Comparison of ENCODE assay signal across 11 cellular contexts in the genomic region with DNA sequence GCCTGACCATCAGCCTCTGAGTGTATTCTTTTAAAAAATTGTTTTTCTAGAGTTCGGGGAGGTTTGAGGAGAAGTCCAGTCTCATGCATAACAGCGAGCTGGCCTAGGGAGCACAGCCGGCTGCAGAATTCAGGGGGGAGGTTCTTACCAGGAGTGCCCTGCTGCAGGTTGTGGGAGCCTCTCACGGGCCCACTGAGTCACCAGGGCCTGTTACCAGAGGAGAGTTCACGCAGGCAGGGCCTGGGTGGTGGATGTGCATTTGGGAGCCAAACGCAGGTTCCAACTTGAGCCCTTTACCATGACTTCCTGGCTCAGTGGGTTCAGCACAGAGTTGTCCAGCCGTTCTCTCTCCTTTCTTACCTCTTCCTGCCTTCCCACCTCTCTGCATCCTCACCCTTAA. TPM values are rescaled to one million over a fixed set of nuclear protein-coding genes. Genes with fewer than 3 reads are reported as not detected.
A peak's percentile ranks its signal among the peaks of the same experiment; 100 is the strongest.
DNase-seq lines count a peak whose midpoint lies in the region; ATAC-seq and TF ChIP-seq lines count a peak whose summit lies in the region.
"Had no signal": no experiment of that assay in that cellular context is flagged by ENCODE, and none has a peak within 500 bp of the region (broad histone marks: within the 10 kb centered on the region; RNA-seq: fewer than 3 reads in every experiment).

No MANE protein-coding gene starts in this region.

- no peaks in the 10 kb centered on the region for H3K36me3 Mint-ChIP-seq in CD8-positive, alpha-beta T cell

- H3K4me1 ChIP-seq in HUES6 (ENCODE audit: control insufficient read depth, insufficient read depth, low read length) (peaks cover 82% of the 10 kb centered on the region), mammary epithelial cell (ENCODE audit: insufficient read depth, low read length) (peaks cover 71% of the 10 kb centered on the region)
- H3K4me1 ChIP-seq in CD8-positive, alpha-beta T cell (ENCODE audit: insufficient read depth, low read length), result no peaks in the 10 kb centered on the region

- intact Hi-C loops in mammary epithelial cell (cut with micrococcal nuclease), result loop anchor here (5.0 to 10.0 kb wide), 2 partner anchors 160 to 323 kb away; a partner anchor contains a TSS
- intact Hi-C loops in CD8-positive, alpha-beta T cell (cut with DNase I, micrococcal nuclease), result no loop called here

- BruUV-seq in mammary epithelial cell (replicated peaks; lab: Mats Ljungman, UMichigan), result no TSS peak

- in situ Hi-C loops in mammary epithelial cell (cut with MboI; ENCODE audit: low sequenced_read_pairs in 2 of 2), result no loop called here

- peaks cover 12% of the 10 kb centered on the region for H3K4me1 Mint-ChIP-seq in CD8-positive, alpha-beta T cell (ENCODE audit: low read depth)

- H3K27ac Mint-ChIP-seq in CD8-positive, alpha-beta T cell, result no peak overlapping the region

- H3K4me3 Mint-ChIP-seq in CD8-positive, alpha-beta T cell, result no peak overlapping the region

- peak; percentile 87 for DNase-seq in mammary epithelial cell
- DNase-seq in kidney tubule cell (ENCODE audit: low spot score), result peak; percentile 31
- no peak for DNase-seq in substantia nigra (lab: John Stamatoyannopoulos, UW)
- no peak for DNase-seq in NCI-H524 treated with DMSO at 0.1 percent for 48 hours (lab: John Stamatoyannopoulos, UW)
- no peak for DNase-seq in CD8-positive, alpha-beta T cell
- DNase-seq: activated T-cell treated with anti-CD3 and anti-CD28 coated beads, Interleukin-2, amount 50 U/mL, for 48 hours; COR-L47; OCI-M1 had no signal

- 0% methylated on average over 5 of the region's 7 CpGs for WGBS in mammary epithelial cell (ENCODE audit: low coverage, missing lambda C conversion rate)

- H3K9me3 ChIP-seq in HUES6 (ENCODE audit: control insufficient read depth, insufficient read depth, low read depth, low read length) (no peaks in the 10 kb centered on the region), mammary epithelial cell (replicated peaks; ENCODE audit: insufficient read depth, low read length) (no peaks in the 10 kb centered on the region)
- H3K9me3 ChIP-seq in CD8-positive, alpha-beta T cell (ENCODE audit: low read length), result no peaks in the 10 kb centered on the region

- no peak for TF ChIP-seq CTCF in mammary epithelial cell (conservative IDR thresholded peaks at IDR 0.05 in 1 of 2, IDR thresholded peaks at IDR 0.05 in 1 of 2; ENCODE audit: extremely low read depth in 1 of 2, insufficient read depth in 1 of 2, low read depth in 1 of 2, low read length in 2 of 2)
- TF ChIP-seq CTCF in CD8-positive, alpha-beta T cell (IDR thresholded peaks at IDR 0.05), result no peak

- H3K9ac ChIP-seq in HUES6 (ENCODE audit: low read length) (peak overlapping the region; percentile 79), mammary epithelial cell (ENCODE audit: insufficient read depth, low read length) (peak overlapping the region; percentile 98)

- H3K4me3 ChIP-seq in HUES6 (ENCODE audit: low read depth, low read length) (peak overlapping the region; percentile 34), mammary epithelial cell (replicated peaks in 1 of 3; ENCODE audit: insufficient read depth in 1 of 3, low read depth in 2 of 3, low read length in 3 of 3) (peak overlapping the region in 1 of 3 experiments; percentile 4)
- no peak overlapping the region for H3K4me3 ChIP-seq in CD8-positive, alpha-beta T cell (ENCODE audit: low read depth, low read length)

- H3K27me3 Mint-ChIP-seq in CD8-positive, alpha-beta T cell (ENCODE audit: low read depth), result no peaks in the 10 kb centered on the region

- no peak overlapping the region for H2AFZ ChIP-seq in mammary epithelial cell (ENCODE audit: low read depth, low read length)

- POLR2A ChIA-PET in CD8-positive, alpha-beta T cell (lab: Charles Lee), result interaction anchor here (1.0 to 1.4 kb wide), 2 partner anchors 10 to 12 kb away, joined by 3 to 4 read pairs; no protein-coding TSS in a partner anchor

- H3K27ac ChIP-seq in HUES6 (ENCODE audit: low read depth, low read length), result peak overlapping the region; percentile 89
- peak overlapping the region; percentile 100 for H3K27ac ChIP-seq in mammary epithelial cell (ENCODE audit: insufficient read depth, low read depth, low read length)
- H3K27ac ChIP-seq in substantia nigra (ENCODE audit: low read depth, low read length, poor library complexity, severe bottlenecking), result peak overlapping the region; percentile 86
- H3K27ac ChIP-seq in CD8-positive, alpha-beta T cell (ENCODE audit: low read depth, low read length), result no peak overlapping the region

- no peaks in the 10 kb centered on the region for H3K27me3 ChIP-seq in HUES6 (ENCODE audit: control insufficient read depth, insufficient read depth, low read length)
- H3K27me3 ChIP-seq in mammary epithelial cell (ENCODE audit: insufficient read depth, low read length), result no peaks in the 10 kb centered on the region
- no peaks in the 10 kb centered on the region for H3K27me3 ChIP-seq in CD8-positive, alpha-beta T cell (ENCODE audit: insufficient read depth, low read length)

- H3K4me2 ChIP-seq in mammary epithelial cell (ENCODE audit: insufficient read depth, low read depth, low read length), result peak overlapping the region; percentile 68

- dilution Hi-C loops in mammary epithelial cell (cut with HindIII; ENCODE audit: low sequenced_read_pairs), result no loop called here

- ATAC-seq in GM18870 (IDR thresholded peaks at IDR 0.05; ENCODE audit: unreplicated experiment), result no peak
- no peak for ATAC-seq in CD8-positive, alpha-beta T cell
- no peak for ATAC-seq in GM19023 (IDR thresholded peaks at IDR 0.05; ENCODE audit: unreplicated experiment)

- H3K36me3 ChIP-seq in HUES6 (ENCODE audit: control insufficient read depth, insufficient read depth, low read length) (peaks cover 33% of the 10 kb centered on the region), mammary epithelial cell (ENCODE audit: insufficient read depth, low read length) (peaks cover 6% of the 10 kb centered on the region)
- H3K36me3 ChIP-seq in CD8-positive, alpha-beta T cell (ENCODE audit: insufficient read depth, low read length), result no peaks in the 10 kb centered on the region

- H4K20me1 ChIP-seq in mammary epithelial cell (ENCODE audit: insufficient read depth, low read length), result no peaks in the 10 kb centered on the region

- CTCF ChIA-PET in mammary epithelial cell (lab: Charles Lee; ENCODE audit: low non-redundant PET), result interaction anchor here (0.6 kb wide), 1 partner anchor 121 kb away, joined by 5 read pairs; no protein-coding TSS in a partner anchor
- CTCF ChIA-PET in CD8-positive, alpha-beta T cell (lab: Charles Lee), result interaction anchor here (2.3 kb wide), 1 partner anchor 19 kb away, joined by 7 read pairs; no protein-coding TSS in a partner anchor

- H3K9me3 Mint-ChIP-seq in CD8-positive, alpha-beta T cell, result no peaks in the 10 kb centered on the region

- H3K79me2 ChIP-seq in mammary epithelial cell (ENCODE audit: insufficient read depth, low read length), result peaks cover 88% of the 10 kb centered on the region

RNA-seq across cellular contexts. Expression of a gene that starts 14.4 kb away (rescaled TPM):
- total RNA-seq in mammary epithelial cell, result 100 to 1,000 TPM; 351 to 470 TPM
- polyA plus RNA-seq in mammary epithelial cell, result 775 TPM
- polyA minus RNA-seq in mammary epithelial cell, result 463 TPM
- 1 to 10 TPM; 1.3 to 1.8 TPM for total RNA-seq in CD8-positive, alpha-beta T cell

Comparison
In these comparisons a context has a peak if more than half of its experiments do, and no peak if none do; other contexts are left out.
1. DNase-seq: peak in mammary epithelial cell (single experiment) and kidney tubule cell (single experiment); none in substantia nigra (0 of 49), NCI-H524 treated with DMSO at 0.1 percent for 48 hours (single experiment) and CD8-positive, alpha-beta T cell (0 of 7).
2. RNA of a gene that starts 14.4 kb away (total RNA-seq): 351 to 470 TPM in mammary epithelial cell; 1.3 to 1.8 TPM in CD8-positive, alpha-beta T cell; every median in the first group is over 100 times any median in the second.